Comparison of ENCODE assay signal across 1 cellular context in genomic region chrX:41333994-41334865, GRCh38.
TF ChIP-seq lines count a peak whose summit lies in the region.

DDX3X (plus strand) TSS chrX:41334162; CDS start chrX:41334253, 91 bp downstream.

TF ChIP-seq in HEK293, 187 proteins besides CTCF, POLR2A, EP300 and RAD21 (continued from another document and continues in another):
- peak; percentile 69; the same call in 1 of the 2 replicates for TF ChIP-seq ZSCAN5A (tag by site-specific recombination; IDR thresholded peaks at IDR 0.05)
- peak; percentile 80 for TF ChIP-seq ZFHX2 (tag by site-specific recombination; conservative IDR thresholded peaks at IDR 0.05)
- 0 out of 2 replicates have a peak, but pooled peaks have one; percentile 10 for TF ChIP-seq ZIC2 (tag by site-specific recombination; IDR thresholded peaks at IDR 0.05)
- peak; percentile 65; the same call in 1 of the 2 replicates for TF ChIP-seq ZNF660 (tag by site-specific recombination; IDR thresholded peaks at IDR 0.05)
- TF ChIP-seq SP3 (tag by site-specific recombination; IDR thresholded peaks at IDR 0.05), result 0 out of 2 replicates have a peak, but pooled peaks have one; percentile 45
- TF ChIP-seq ZNF747 (tag by site-specific recombination; IDR thresholded peaks at IDR 0.05), result peak; percentile 71; the same call in 1 of the 2 replicates
- peak; percentile 25; the same call in 1 of the 2 replicates for TF ChIP-seq ZNF561 (tag by site-specific recombination; IDR thresholded peaks at IDR 0.05; ENCODE audit: borderline replicate concordance)
- TF ChIP-seq YY1 (tag by site-specific recombination; IDR thresholded peaks at IDR 0.05), result peak; percentile 72
- TF ChIP-seq ZNF677 (tag by site-specific recombination; IDR thresholded peaks at IDR 0.05), result no peak
- peak; percentile 100 for TF ChIP-seq ZBTB26 (tag by site-specific recombination; optimal IDR thresholded peaks at IDR 0.05)
- TF ChIP-seq EGR2 (tag by site-specific recombination; IDR thresholded peaks at IDR 0.05; ENCODE audit: low read depth), result peak; percentile 67
- TF ChIP-seq ZNF513 (tag by site-specific recombination; IDR thresholded peaks at IDR 0.05), result peak; percentile 41; the same call in 1 of the 2 replicates
- peak; percentile 21 for TF ChIP-seq ZFP37 (tag by site-specific recombination; IDR thresholded peaks at IDR 0.05)
- 0 out of 2 replicates have a peak, but pooled peaks have one; percentile 11 for TF ChIP-seq KLF7 (tag by site-specific recombination; IDR thresholded peaks at IDR 0.05; ENCODE audit: borderline replicate concordance)
- TF ChIP-seq ZBTB10 (tag by site-specific recombination; IDR thresholded peaks at IDR 0.05), result no peak; the same call in 1 of the 2 replicates
- TF ChIP-seq ZNF514 (tag by site-specific recombination; IDR thresholded peaks at IDR 0.05), result no peak
- peak; percentile 79 for TF ChIP-seq ZNF398 (tag by site-specific recombination; IDR thresholded peaks at IDR 0.05)
- peak; percentile 13; the same call in 1 of the 2 replicates for TF ChIP-seq KLF17 (tag by site-specific recombination; IDR thresholded peaks at IDR 0.05)
- TF ChIP-seq REST (tag by site-specific recombination; IDR thresholded peaks at IDR 0.05), result 0 out of 2 replicates have a peak, but pooled peaks have one; percentile 5
- peak; percentile 74 for TF ChIP-seq ZBTB21 (tag by site-specific recombination; IDR thresholded peaks at IDR 0.05)
- peak; percentile 16; the same call in 1 of the 2 replicates for TF ChIP-seq ZNF239 (tag by site-specific recombination; IDR thresholded peaks at IDR 0.05)
- no peak for TF ChIP-seq ZNF521 (tag by site-specific recombination; IDR thresholded peaks at IDR 0.05)
- no peak for TF ChIP-seq ZSCAN16 (tag by site-specific recombination; IDR thresholded peaks at IDR 0.05)
- 0 out of 2 replicates have a peak, but pooled peaks have one; percentile 24 for TF ChIP-seq ZNF324 (tag by site-specific recombination; IDR thresholded peaks at IDR 0.05)
- TF ChIP-seq ZNF423 (tag by site-specific recombination; IDR thresholded peaks at IDR 0.05), result peak; percentile 55
- 0 out of 2 replicates have a peak, but pooled peaks have one; percentile 85 for TF ChIP-seq HOXC10 (CRISPR knock-in tag; IDR thresholded peaks at IDR 0.05)
- no peak for TF ChIP-seq ZNF148 (tag by site-specific recombination; IDR thresholded peaks at IDR 0.05; ENCODE audit: borderline replicate concordance)
- TF ChIP-seq ZBTB7A (tag by site-specific recombination; IDR thresholded peaks at IDR 0.05; ENCODE audit: low read depth), result 0 out of 2 replicates have a peak, but pooled peaks have one; percentile 5
- no peak for TF ChIP-seq ZBTB17 (tag by site-specific recombination; IDR thresholded peaks at IDR 0.05)
- TF ChIP-seq ZNF202 (tag by site-specific recombination; IDR thresholded peaks at IDR 0.05; ENCODE audit: borderline replicate concordance), result no peak
- no peak for TF ChIP-seq PRDM4 (tag by site-specific recombination; IDR thresholded peaks at IDR 0.05)
- TF ChIP-seq ZNF596 (tag by site-specific recombination; IDR thresholded peaks at IDR 0.05), result 0 out of 2 replicates have a peak, but pooled peaks have one; percentile 35
- 0 out of 2 replicates have a peak, but pooled peaks have one; percentile 70 for TF ChIP-seq BCL11B (tag by site-specific recombination; IDR thresholded peaks at IDR 0.05; ENCODE audit: low read depth)
- peak; percentile 84; the same call in 1 of the 2 replicates for TF ChIP-seq IKZF3 (tag by site-specific recombination; IDR thresholded peaks at IDR 0.05)
- TF ChIP-seq ZSCAN30 (tag by site-specific recombination; IDR thresholded peaks at IDR 0.05), result peak; percentile 94
- no peak for TF ChIP-seq ZNF311 (tag by site-specific recombination; IDR thresholded peaks at IDR 0.05; ENCODE audit: borderline replicate concordance)
- TF ChIP-seq ZNF18 (tag by site-specific recombination; IDR thresholded peaks at IDR 0.05), result 0 out of 2 replicates have a peak, but pooled peaks have one; percentile 9
